ENCODE assay signal across 26 cellular contexts in genomic region chrX:2934715-2935363, GRCh38.
"Had no signal": no experiment of that assay in that cellular context is flagged by ENCODE, and none has a peak within 500 bp of the region (broad histone marks: within the 10 kb centered on the region; RNA-seq: fewer than 3 reads in every experiment).

No MANE protein-coding gene starts in this region.

- H3K9ac ChIP-seq: parathyroid adenoma had no signal

- H3K9me3 ChIP-seq: lower lobe of right lung, thyroid gland had no signal

- H3K27ac ChIP-seq: dorsolateral prefrontal cortex, epithelial cell of prostate, heart right ventricle, lower lobe of right lung, parathyroid adenoma, sigmoid colon, stomach, thyroid gland had no signal

- H3K9me3 Mint-ChIP-seq: natural killer cell treated with Interleukin-12 subunit alpha and Interleukin-12 subunit beta and Interleukin-15 and Interleukin-18, amount 100 ng/mL, for 72 hours; stimulated activated effector memory CD8-positive, alpha-beta T cell treated with anti-CD3 and anti-CD28 coated beads, Interleukin-12 subunit alpha, Interleukin-12 subunit beta, amount 100 ng/mL, for 72 hours had no signal

- H2AFZ ChIP-seq: parathyroid adenoma had no signal

- ATAC-seq: esophagus mucosa; left colon; left ventricle myocardium superior; stimulated activated effector memory CD8-positive, alpha-beta T cell treated with anti-CD3 and anti-CD28 coated beads, Interleukin-12 subunit alpha, Interleukin-12 subunit beta, amount 100 ng/mL, for 72 hours had no signal

- H3K27me3 Mint-ChIP-seq: progenitor cell of endocrine pancreas had no signal

- H3K27me3 ChIP-seq: sigmoid colon, stomach, thyroid gland had no signal

- H3K4me1 ChIP-seq: heart right ventricle, lower lobe of right lung, parathyroid adenoma, sigmoid colon, thyroid gland had no signal

- H3K79me2 ChIP-seq: parathyroid adenoma had no signal

- DNase-seq: dorsolateral prefrontal cortex; effector CD4-positive, alpha-beta T cell; foreskin melanocyte; glutamatergic neuron; heart right ventricle; hippocampal formation; immature natural killer cell; islet precursor cell; kidney glomerular epithelial cell; left colon; left ventricle myocardium superior; lower lobe of right lung; sigmoid colon; stimulated activated CD4-positive, alpha-beta T cell treated with anti-CD3 and anti-CD28 coated beads, Interleukin-2, amount 100 ng/mL, for 24 hours; stimulated activated CD4-positive, alpha-beta T cell treated with anti-CD3 and anti-CD28 coated beads, Interleukin-4, amount 100 ng/mL, for 24 hours; stimulated activated naive CD4-positive, alpha-beta T cell treated with Interleukin-2 at 50 U/mL for 16 hours; stomach; thyroid gland; trophoblast cell had no signal

- H3K4me3 Mint-ChIP-seq: immature natural killer cell; natural killer cell treated with Interleukin-12 subunit alpha and Interleukin-12 subunit beta and Interleukin-15 and Interleukin-18, amount 100 ng/mL, for 72 hours; stimulated activated effector memory CD8-positive, alpha-beta T cell treated with anti-CD3 and anti-CD28 coated beads, Interleukin-12 subunit alpha, Interleukin-12 subunit beta, amount 100 ng/mL, for 72 hours had no signal

- FAIRE-seq: colon had no signal

- H3K27ac Mint-ChIP-seq: immature natural killer cell; natural killer cell treated with Interleukin-12 subunit alpha and Interleukin-12 subunit beta and Interleukin-15 and Interleukin-18, amount 100 ng/mL, for 72 hours; stimulated activated effector memory CD8-positive, alpha-beta T cell treated with anti-CD3 and anti-CD28 coated beads, Interleukin-12 subunit alpha, Interleukin-12 subunit beta, amount 100 ng/mL, for 72 hours had no signal

- H3K36me3 Mint-ChIP-seq: immature natural killer cell; stimulated activated effector memory CD8-positive, alpha-beta T cell treated with anti-CD3 and anti-CD28 coated beads, Interleukin-12 subunit alpha, Interleukin-12 subunit beta, amount 100 ng/mL, for 72 hours had no signal

- H3K4me3 ChIP-seq: dorsolateral prefrontal cortex, heart right ventricle, lower lobe of right lung, sigmoid colon, stomach, thyroid gland had no signal

- H3K36me3 ChIP-seq: heart right ventricle, lower lobe of right lung, sigmoid colon, stomach, thyroid gland had no signal
